1 cellular context compared by ENCODE assay signal in genomic region chr14:75769047-75769685, GRCh38.
TF ChIP-seq lines count a peak whose summit lies in the region.

No MANE protein-coding gene starts in this region.

TF ChIP-seq in GM12878, 131 proteins besides CTCF, POLR2A, EP300 and RAD21 (continued from another document and continues in another):
- no peak for TF ChIP-seq BACH1 (IDR thresholded peaks at IDR 0.05; ENCODE audit: borderline replicate concordance)
- no peak for TF ChIP-seq NKRF (conservative IDR thresholded peaks at IDR 0.05)
- no peak for TF ChIP-seq NFIC (IDR thresholded peaks at IDR 0.05; ENCODE audit: low read depth, low read length)
- no peak for TF ChIP-seq ZZZ3 (IDR thresholded peaks at IDR 0.05; ENCODE audit: control insufficient read depth, insufficient read length, low read depth)
- TF ChIP-seq, protein P1, sequence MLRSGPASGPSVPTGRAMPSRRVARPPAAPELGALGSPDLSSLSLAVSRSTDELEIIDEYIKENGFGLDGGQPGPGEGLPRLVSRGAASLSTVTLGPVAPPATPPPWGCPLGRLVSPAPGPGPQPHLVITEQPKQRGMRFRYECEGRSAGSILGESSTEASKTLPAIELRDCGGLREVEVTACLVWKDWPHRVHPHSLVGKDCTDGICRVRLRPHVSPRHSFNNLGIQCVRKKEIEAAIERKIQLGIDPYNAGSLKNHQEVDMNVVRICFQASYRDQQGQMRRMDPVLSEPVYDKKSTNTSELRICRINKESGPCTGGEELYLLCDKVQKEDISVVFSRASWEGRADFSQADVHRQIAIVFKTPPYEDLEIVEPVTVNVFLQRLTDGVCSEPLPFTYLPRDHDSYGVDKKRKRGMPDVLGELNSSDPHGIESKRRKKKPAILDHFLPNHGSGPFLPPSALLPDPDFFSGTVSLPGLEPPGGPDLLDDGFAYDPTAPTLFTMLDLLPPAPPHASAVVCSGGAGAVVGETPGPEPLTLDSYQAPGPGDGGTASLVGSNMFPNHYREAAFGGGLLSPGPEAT (IDR thresholded peaks at IDR 0.05; ENCODE audit: low read depth): 0 out of 2 replicates have a peak, but pooled peaks have one; percentile 54
- TF ChIP-seq IKZF2 (IDR thresholded peaks at IDR 0.05): peak; percentile 11 to 30; a peak in 1 of 4 replicates
- no peak for TF ChIP-seq ESRRA (IDR thresholded peaks at IDR 0.05; ENCODE audit: low read length)
- peak; percentile 24; the same call in 1 of the 2 replicates for TF ChIP-seq TBL1XR1 (IDR thresholded peaks at IDR 0.05; ENCODE audit: low read depth, low read length)
- no peak for TF ChIP-seq BMI1 (IDR thresholded peaks at IDR 0.05; ENCODE audit: borderline replicate concordance)
- TF ChIP-seq SRF (IDR thresholded peaks at IDR 0.05; ENCODE audit: low read depth in 2 of 2, low read length in 2 of 2): no peak
- TF ChIP-seq E4F1 (IDR thresholded peaks at IDR 0.05; ENCODE audit: borderline replicate concordance, partially characterized antibody): no peak
- TF ChIP-seq, protein P2, sequence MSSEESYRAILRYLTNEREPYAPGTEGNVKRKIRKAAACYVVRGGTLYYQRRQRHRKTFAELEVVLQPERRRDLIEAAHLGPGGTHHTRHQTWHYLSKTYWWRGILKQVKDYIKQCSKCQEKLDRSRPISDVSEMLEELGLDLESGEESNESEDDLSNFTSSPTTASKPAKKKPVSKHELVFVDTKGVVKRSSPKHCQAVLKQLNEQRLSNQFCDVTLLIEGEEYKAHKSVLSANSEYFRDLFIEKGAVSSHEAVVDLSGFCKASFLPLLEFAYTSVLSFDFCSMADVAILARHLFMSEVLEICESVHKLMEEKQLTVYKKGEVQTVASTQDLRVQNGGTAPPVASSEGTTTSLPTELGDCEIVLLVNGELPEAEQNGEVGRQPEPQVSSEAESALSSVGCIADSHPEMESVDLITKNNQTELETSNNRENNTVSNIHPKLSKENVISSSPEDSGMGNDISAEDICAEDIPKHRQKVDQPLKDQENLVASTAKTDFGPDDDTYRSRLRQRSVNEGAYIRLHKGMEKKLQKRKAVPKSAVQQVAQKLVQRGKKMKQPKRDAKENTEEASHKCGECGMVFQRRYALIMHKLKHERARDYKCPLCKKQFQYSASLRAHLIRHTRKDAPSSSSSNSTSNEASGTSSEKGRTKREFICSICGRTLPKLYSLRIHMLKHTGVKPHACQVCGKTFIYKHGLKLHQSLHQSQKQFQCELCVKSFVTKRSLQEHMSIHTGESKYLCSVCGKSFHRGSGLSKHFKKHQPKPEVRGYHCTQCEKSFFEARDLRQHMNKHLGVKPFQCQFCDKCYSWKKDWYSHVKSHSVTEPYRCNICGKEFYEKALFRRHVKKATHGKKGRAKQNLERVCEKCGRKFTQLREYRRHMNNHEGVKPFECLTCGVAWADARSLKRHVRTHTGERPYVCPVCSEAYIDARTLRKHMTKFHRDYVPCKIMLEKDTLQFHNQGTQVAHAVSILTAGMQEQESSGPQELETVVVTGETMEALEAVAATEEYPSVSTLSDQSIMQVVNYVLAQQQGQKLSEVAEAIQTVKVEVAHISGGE (CRISPR knock-in tag; IDR thresholded peaks at IDR 0.05): no peak
- TF ChIP-seq, protein P3, sequence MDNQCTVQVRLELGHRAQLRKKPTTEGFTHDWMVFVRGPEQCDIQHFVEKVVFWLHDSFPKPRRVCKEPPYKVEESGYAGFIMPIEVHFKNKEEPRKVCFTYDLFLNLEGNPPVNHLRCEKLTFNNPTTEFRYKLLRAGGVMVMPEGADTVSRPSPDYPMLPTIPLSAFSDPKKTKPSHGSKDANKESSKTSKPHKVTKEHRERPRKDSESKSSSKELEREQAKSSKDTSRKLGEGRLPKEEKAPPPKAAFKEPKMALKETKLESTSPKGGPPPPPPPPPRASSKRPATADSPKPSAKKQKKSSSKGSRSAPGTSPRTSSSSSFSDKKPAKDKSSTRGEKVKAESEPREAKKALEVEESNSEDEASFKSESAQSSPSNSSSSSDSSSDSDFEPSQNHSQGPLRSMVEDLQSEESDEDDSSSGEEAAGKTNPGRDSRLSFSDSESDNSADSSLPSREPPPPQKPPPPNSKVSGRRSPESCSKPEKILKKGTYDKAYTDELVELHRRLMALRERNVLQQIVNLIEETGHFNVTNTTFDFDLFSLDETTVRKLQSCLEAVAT (IDR thresholded peaks at IDR 0.05): no peak
- TF ChIP-seq ZNF687 (IDR thresholded peaks at IDR 0.05): no peak
- TF ChIP-seq YY1 (IDR thresholded peaks at IDR 0.05; ENCODE audit: low read depth, low read length): no peak
- TF ChIP-seq MTA2 (IDR thresholded peaks at IDR 0.05; ENCODE audit: low read depth): peak; percentile 86
- TF ChIP-seq SMC3 (IDR thresholded peaks at IDR 0.05; ENCODE audit: borderline replicate concordance, low read length): no peak
- TF ChIP-seq POU2F2 (IDR thresholded peaks at IDR 0.05; ENCODE audit: borderline replicate concordance, low read depth, low read length): no peak
- peak; percentile 37; the same call in 1 of the 2 replicates for TF ChIP-seq CHD2 (IDR thresholded peaks at IDR 0.05; ENCODE audit: borderline replicate concordance, low read depth, low read length)
- TF ChIP-seq, protein P4, sequence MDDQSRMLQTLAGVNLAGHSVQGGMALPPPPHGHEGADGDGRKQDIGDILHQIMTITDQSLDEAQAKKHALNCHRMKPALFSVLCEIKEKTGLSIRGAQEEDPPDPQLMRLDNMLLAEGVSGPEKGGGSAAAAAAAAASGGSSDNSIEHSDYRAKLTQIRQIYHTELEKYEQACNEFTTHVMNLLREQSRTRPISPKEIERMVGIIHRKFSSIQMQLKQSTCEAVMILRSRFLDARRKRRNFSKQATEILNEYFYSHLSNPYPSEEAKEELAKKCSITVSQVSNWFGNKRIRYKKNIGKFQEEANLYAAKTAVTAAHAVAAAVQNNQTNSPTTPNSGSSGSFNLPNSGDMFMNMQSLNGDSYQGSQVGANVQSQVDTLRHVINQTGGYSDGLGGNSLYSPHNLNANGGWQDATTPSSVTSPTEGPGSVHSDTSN (IDR thresholded peaks at IDR 0.05; ENCODE audit: insufficient replicate concordance, low read depth, low read length): peak; percentile 32
- no peak for TF ChIP-seq ZNF207 (IDR thresholded peaks at IDR 0.05; ENCODE audit: borderline replicate concordance)
- peak; percentile 69 for TF ChIP-seq MEF2B (IDR thresholded peaks at IDR 0.05; ENCODE audit: partially characterized antibody, poor library complexity, severe bottlenecking)
- TF ChIP-seq E2F8 (IDR thresholded peaks at IDR 0.05; ENCODE audit: low read depth, partially characterized antibody): no peak
- peak; percentile 35; the same call in 1 of the 2 replicates for TF ChIP-seq ZNF217 (IDR thresholded peaks at IDR 0.05)
- TF ChIP-seq POLR2AphosphoS5 (IDR thresholded peaks at IDR 0.05; ENCODE audit: low read length): no peak
- TF ChIP-seq TCF7 (IDR thresholded peaks at IDR 0.05; ENCODE audit: borderline replicate concordance): 0 out of 2 replicates have a peak, but pooled peaks have one; percentile 18
- TF ChIP-seq CBFB (IDR thresholded peaks at IDR 0.05; ENCODE audit: low read depth): no peak
- TF ChIP-seq, protein P5, sequence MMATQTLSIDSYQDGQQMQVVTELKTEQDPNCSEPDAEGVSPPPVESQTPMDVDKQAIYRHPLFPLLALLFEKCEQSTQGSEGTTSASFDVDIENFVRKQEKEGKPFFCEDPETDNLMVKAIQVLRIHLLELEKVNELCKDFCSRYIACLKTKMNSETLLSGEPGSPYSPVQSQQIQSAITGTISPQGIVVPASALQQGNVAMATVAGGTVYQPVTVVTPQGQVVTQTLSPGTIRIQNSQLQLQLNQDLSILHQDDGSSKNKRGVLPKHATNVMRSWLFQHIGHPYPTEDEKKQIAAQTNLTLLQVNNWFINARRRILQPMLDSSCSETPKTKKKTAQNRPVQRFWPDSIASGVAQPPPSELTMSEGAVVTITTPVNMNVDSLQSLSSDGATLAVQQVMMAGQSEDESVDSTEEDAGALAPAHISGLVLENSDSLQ (IDR thresholded peaks at IDR 0.05): peak; percentile 90
- TF ChIP-seq, protein P6, sequence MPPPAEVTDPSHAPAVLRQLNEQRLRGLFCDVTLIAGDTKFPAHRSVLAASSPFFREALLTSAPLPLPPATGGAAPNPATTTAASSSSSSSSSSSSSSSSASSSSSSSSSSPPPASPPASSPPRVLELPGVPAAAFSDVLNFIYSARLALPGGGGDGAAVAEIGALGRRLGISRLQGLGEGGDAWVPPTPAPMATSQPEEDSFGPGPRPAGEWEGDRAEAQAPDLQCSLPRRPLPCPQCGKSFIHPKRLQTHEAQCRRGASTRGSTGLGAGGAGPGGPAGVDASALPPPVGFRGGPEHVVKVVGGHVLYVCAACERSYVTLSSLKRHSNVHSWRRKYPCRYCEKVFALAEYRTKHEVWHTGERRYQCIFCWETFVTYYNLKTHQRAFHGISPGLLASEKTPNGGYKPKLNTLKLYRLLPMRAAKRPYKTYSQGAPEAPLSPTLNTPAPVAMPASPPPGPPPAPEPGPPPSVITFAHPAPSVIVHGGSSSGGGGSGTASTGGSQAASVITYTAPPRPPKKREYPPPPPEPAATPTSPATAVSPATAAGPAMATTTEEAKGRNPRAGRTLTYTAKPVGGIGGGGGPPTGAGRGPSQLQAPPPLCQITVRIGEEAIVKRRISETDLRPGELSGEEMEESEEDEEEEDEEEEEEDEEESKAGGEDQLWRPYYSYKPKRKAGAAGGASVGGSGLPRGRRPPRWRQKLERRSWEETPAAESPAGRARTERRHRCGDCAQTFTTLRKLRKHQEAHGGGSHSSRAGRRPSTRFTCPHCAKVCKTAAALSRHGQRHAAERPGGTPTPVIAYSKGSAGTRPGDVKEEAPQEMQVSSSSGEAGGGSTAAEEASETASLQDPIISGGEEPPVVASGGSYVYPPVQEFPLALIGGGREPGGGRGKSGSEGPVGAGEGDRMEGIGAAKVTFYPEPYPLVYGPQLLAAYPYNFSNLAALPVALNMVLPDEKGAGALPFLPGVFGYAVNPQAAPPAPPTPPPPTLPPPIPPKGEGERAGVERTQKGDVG (CRISPR knock-in tag; IDR thresholded peaks at IDR 0.05): no peak
